ENCODE assay signal across 8 cellular contexts in genomic region chr3:70531063-70531657, GRCh38.
A peak's percentile ranks its signal among the peaks of the same experiment; 100 is the strongest.
DNase-seq lines count a peak whose midpoint lies in the region; ATAC-seq and TF ChIP-seq lines count a peak whose summit lies in the region.

No MANE protein-coding gene starts in this region.

- intact Hi-C loops in left ventricle myocardium inferior (cut with micrococcal nuclease) = no loop called here
- intact Hi-C loops in left cardiac atrium (cut with DNase I) = loop anchor here in 1 of 2 donors (10.0 kb wide), 1 partner anchor 1054 kb away; the partner anchor contains the start of gene FOXP1
- intact Hi-C loops in testis (cut with DNase I; ENCODE audit: low total_unique reads) = no loop called here

- H3K36me3 ChIP-seq in left ventricle myocardium inferior (no peaks in the 10 kb centered on the region), testis (ENCODE audit: low read depth, missing control alignments) (no peaks in the 10 kb centered on the region)

- H3K4me3 ChIP-seq in left ventricle myocardium inferior (no peak overlapping the region), testis (no peak overlapping the region)

- H3K27ac ChIP-seq in left ventricle myocardium inferior (replicated peaks) = no peak overlapping the region
- no peak overlapping the region for H3K27ac ChIP-seq in foreskin keratinocyte
- H3K27ac ChIP-seq in testis = no peak overlapping the region

- WGBS in testis, 2 donors = 55 to 60% methylated on average over 4 of the region's 4 CpGs

- TF ChIP-seq POLR2A in testis (IDR thresholded peaks at IDR 0.05) = no peak

- DNase-seq in left ventricle myocardium inferior = no peak
- no peak for DNase-seq in left cardiac atrium
- DNase-seq in SHP77 treated with DMSO at 0.1 percent for 48 hours (lab: John Stamatoyannopoulos, UW) = peak; percentile 8
- peak in 1 of 2 donors; percentile 7 for DNase-seq in foreskin keratinocyte
- DNase-seq in testis = no peak
- no peak for DNase-seq in NCI-H146 (lab: John Stamatoyannopoulos, UW)
- DNase-seq in NCI-H2227 treated with DMSO at 0.1 percent for 48 hours (lab: John Stamatoyannopoulos, UW) = no peak

- H3K27me3 ChIP-seq in left ventricle myocardium inferior (ENCODE audit: low read depth) = peaks cover 1% of the 10 kb centered on the region
- peaks cover 2% of the 10 kb centered on the region for H3K27me3 ChIP-seq in foreskin keratinocyte
- H3K27me3 ChIP-seq in testis = no peaks in the 10 kb centered on the region

- TF ChIP-seq CTCF in left ventricle myocardium inferior (IDR thresholded peaks at IDR 0.05; ENCODE audit: borderline replicate concordance) = peak; percentile 64
- TF ChIP-seq CTCF in foreskin keratinocyte (conservative IDR thresholded peaks at IDR 0.05) = peak; percentile 75
- peak; percentile 26 to 63 (median 34) for TF ChIP-seq CTCF in testis (IDR thresholded peaks at IDR 0.05)

- no peaks in the 10 kb centered on the region for H3K4me1 ChIP-seq in left ventricle myocardium inferior
- H3K4me1 ChIP-seq in foreskin keratinocyte = no peaks in the 10 kb centered on the region
- H3K4me1 ChIP-seq in testis = no peaks in the 10 kb centered on the region

- ATAC-seq in left cardiac atrium (no peak), foreskin keratinocyte (no peak), GM18870 (IDR thresholded peaks at IDR 0.05; ENCODE audit: unreplicated experiment) (no peak)

- no peaks in the 10 kb centered on the region for H3K9me3 ChIP-seq in left ventricle myocardium inferior (replicated peaks)
- H3K9me3 ChIP-seq in testis = no peaks in the 10 kb centered on the region
